In genomic region chr7:114931656-114932011, GRCh38 we compare ENCODE assay signal across 8 cellular contexts. TPM values are rescaled to one million over a fixed set of nuclear protein-coding genes. Genes with fewer than 3 reads are reported as not detected.
DNase-seq lines count a peak whose midpoint lies in the region; ATAC-seq, FAIRE-seq and TF ChIP-seq lines count a peak whose summit lies in the region.

No MANE protein-coding gene starts in this region.

- H3K27ac ChIP-seq in CD8-positive, alpha-beta memory T cell (ENCODE audit: low read depth, low read length): peak overlapping the region; percentile 27
- H3K27ac ChIP-seq in GM12878 (ENCODE audit: control insufficient read depth, insufficient read depth) (peak overlapping the region; percentile 92), WERI-Rb-1 (no peak overlapping the region), right cardiac atrium (ENCODE audit: low read length) (no peak overlapping the region)

- no peak for TF ChIP-seq RAD21 in GM12878 (IDR thresholded peaks at IDR 0.05; ENCODE audit: insufficient read depth, low read depth, low read length)

- no peak for TF ChIP-seq POLR2A in GM12878 (IDR thresholded peaks at IDR 0.05; ENCODE audit: low read depth, low read length)

- peaks cover 0 to 4% (median 4%) of the 10 kb centered on the region in 3 donors for H3K36me3 Mint-ChIP-seq in CD8-positive, alpha-beta memory T cell

- H4K20me1 ChIP-seq in GM12878 (ENCODE audit: control insufficient read depth, insufficient read depth): no peaks in the 10 kb centered on the region

- H3K9me3 ChIP-seq in CD8-positive, alpha-beta memory T cell (ENCODE audit: low read length): no peaks in the 10 kb centered on the region
- H3K9me3 ChIP-seq in GM12878 (replicated peaks; ENCODE audit: control insufficient read depth, insufficient read depth, low read length): no peaks in the 10 kb centered on the region
- no peaks in the 10 kb centered on the region for H3K9me3 ChIP-seq in WERI-Rb-1 (ENCODE audit: severe bottlenecking)
- no peaks in the 10 kb centered on the region for H3K9me3 ChIP-seq in right cardiac atrium (ENCODE audit: control insufficient read depth, low read length)

- peaks cover 7 to 40% (median 37%) of the 10 kb centered on the region in 3 donors for H3K4me1 Mint-ChIP-seq in CD8-positive, alpha-beta memory T cell

- POLR2A ChIA-PET in CD8-positive, alpha-beta memory T cell (lab: Charles Lee): interaction anchor here (1.3 to 2.0 kb wide), 2 partner anchors 9 to 10 kb away, joined by 4 to 5 read pairs; partner anchors contain the start of gene MDFIC
- POLR2A ChIA-PET in GM12878 (lab: Charles Lee): interaction anchor here (1.3 to 3.2 kb wide), 2 partner anchors 7 to 13 kb away, joined by 8 to 19 read pairs; no protein-coding TSS in a partner anchor

- BruUV-seq in GM12878 (replicated peaks; lab: Mats Ljungman, UMichigan): no TSS peak

- ATAC-seq in GM19467 (IDR thresholded peaks at IDR 0.05; ENCODE audit: unreplicated experiment) (peak; percentile 81), HG03439 (IDR thresholded peaks at IDR 0.05; ENCODE audit: unreplicated experiment) (peak; percentile 79), GM12878 (peak; percentile 76), right cardiac atrium (no peak)

- H3K4me3 Mint-ChIP-seq in CD8-positive, alpha-beta memory T cell: peak overlapping the region in 1 of 7 donors; percentile 81

- no peaks in the 10 kb centered on the region for H3K9me3 Mint-ChIP-seq in CD8-positive, alpha-beta memory T cell

- peak; percentile 10 to 54; a peak in 2 of 4 replicates for TF ChIP-seq EP300 in GM12878 (IDR thresholded peaks at IDR 0.05; ENCODE audit: borderline replicate concordance in 1 of 2, control insufficient read depth in 1 of 2, low read depth in 2 of 2, low read length in 2 of 2)

- CTCF ChIA-PET in CD8-positive, alpha-beta memory T cell (lab: Charles Lee): interaction anchor here (0.7 to 1.3 kb wide), 3 partner anchors 9 to 66 kb away, joined by 3 read pairs; no protein-coding TSS in a partner anchor
- CTCF ChIA-PET in GM12878 (lab: Yijun Ruan, JAX): interaction anchor here (1.3 to 3.0 kb wide), 4 partner anchors 7 to 66 kb away, joined by 3 to 26 read pairs (median 12); no protein-coding TSS in a partner anchor

- TF ChIP-seq CTCF in GM12878 (IDR thresholded peaks at IDR 0.05 in 2 of 3, conservative IDR thresholded peaks at IDR 0.05 in 1 of 3; ENCODE audit: control insufficient read depth in 2 of 3, extremely low read depth in 1 of 3, insufficient read depth in 1 of 3, low read depth in 3 of 3, low read length in 3 of 3) (peak in 1 of 3 experiments; percentile 14; a peak in 1 of 6 replicates), WERI-Rb-1 (IDR thresholded peaks at IDR 0.05; ENCODE audit: low read depth, low read length) (no peak)

- peaks cover 92% of the 10 kb centered on the region for H3K4me1 ChIP-seq in CD8-positive, alpha-beta memory T cell (ENCODE audit: insufficient read depth, low read length)
- H3K4me1 ChIP-seq in GM12878 (ENCODE audit: control insufficient read depth, insufficient read depth, low read length) (peaks cover 29% of the 10 kb centered on the region), right cardiac atrium (ENCODE audit: control insufficient read depth, insufficient read depth, low read length) (peaks cover 4% of the 10 kb centered on the region)

- in situ Hi-C loops in GM12878 (cut with MboI): no loop called here

- WGBS in GM12878 (ENCODE audit: insufficient coverage, insufficient replicate concordance, low lambda C conversion rate, missing lambda C conversion rate): under 1% methylated on average over 9 of the region's 9 CpGs
- 89% methylated on average over 9 of the region's 9 CpGs for WGBS in right cardiac atrium

- peak; percentile 90 for FAIRE-seq in GM12878 (lab: Jason Lieb, UNC)

- RAD21 ChIA-PET in GM12878 (lab: Charles Lee; ENCODE audit: unreplicated experiment): interaction anchor here (1.3 to 7.3 kb wide), 8 partner anchors 7 to 70 kb away, joined by 3 to 80 read pairs (median 6); no protein-coding TSS in a partner anchor

- H2AFZ ChIP-seq in GM12878 (ENCODE audit: control insufficient read depth, low read depth, low read length): no peak overlapping the region

- H3K79me2 ChIP-seq in GM12878 (ENCODE audit: control insufficient read depth, insufficient read depth, low read length): peaks cover 98% of the 10 kb centered on the region

- SMC1A ChIA-PET in GM12878 (lab: Charles Lee; ENCODE audit: uncharacterized antibody, unreplicated experiment): interaction anchor here (0.9 to 15.8 kb wide), 12 partner anchors 7 to 286 kb away, joined by 3 to 154 read pairs (median 5); partner anchors contain the start of gene MDFIC

- no peaks in the 10 kb centered on the region for H3K27me3 Mint-ChIP-seq in CD8-positive, alpha-beta memory T cell

- peak overlapping the region; percentile 33 for H3K9ac ChIP-seq in GM12878 (ENCODE audit: control insufficient read depth, insufficient read depth, low read length)

- peak overlapping the region in 3 of 8 donors; percentile 84 to 97 (median 93) for H3K27ac Mint-ChIP-seq in CD8-positive, alpha-beta memory T cell

- H3K4me3 ChIP-seq in CD8-positive, alpha-beta memory T cell (ENCODE audit: low read length): peak overlapping the region; percentile 47
- H3K4me3 ChIP-seq in GM12878: peak overlapping the region; percentile 62
- H3K4me3 ChIP-seq in WERI-Rb-1 (ENCODE audit: low read depth, low read length): no peak overlapping the region
- no peak overlapping the region for H3K4me3 ChIP-seq in right cardiac atrium (ENCODE audit: low read length)

- H3K4me2 ChIP-seq in GM12878 (ENCODE audit: control insufficient read depth, insufficient read depth): peak overlapping the region; percentile 92

- no peaks in the 10 kb centered on the region for H3K27me3 ChIP-seq in CD8-positive, alpha-beta memory T cell (ENCODE audit: insufficient read depth, low read length, poor library complexity, severe bottlenecking)
- H3K27me3 ChIP-seq in GM12878 (replicated peaks in 1 of 2; ENCODE audit: control insufficient read depth in 2 of 2, insufficient read depth in 2 of 2, low read length in 1 of 2): no peaks in the 10 kb centered on the region
- H3K27me3 ChIP-seq in WERI-Rb-1 (ENCODE audit: insufficient read depth, low read depth, severe bottlenecking): no peaks in the 10 kb centered on the region
- H3K27me3 ChIP-seq in right cardiac atrium (ENCODE audit: control insufficient read depth, insufficient read depth): no peaks in the 10 kb centered on the region

- no peaks in the 10 kb centered on the region for H3K36me3 ChIP-seq in CD8-positive, alpha-beta memory T cell (ENCODE audit: insufficient read depth, low read length)
- no peaks in the 10 kb centered on the region for H3K36me3 ChIP-seq in GM12878 (ENCODE audit: control insufficient read depth in 2 of 2, insufficient read depth in 2 of 2, low read length in 1 of 2)
- no peaks in the 10 kb centered on the region for H3K36me3 ChIP-seq in WERI-Rb-1

- DNase-seq in CD8-positive, alpha-beta memory T cell: peak in 2 of 5 donors; percentile 33 to 48
- DNase-seq in GM12878 (ENCODE audit: low read depth, low spot score) (no peak), WERI-Rb-1 (no peak), dedifferentiated amniotic fluid mesenchymal stem cell (ENCODE audit: extremely low spot score) (no peak), NCI-H2171 (lab: John Stamatoyannopoulos, UW) (no peak), right cardiac atrium (no peak)

- intact Hi-C loops in GM12878 (cut with micrococcal nuclease; ENCODE audit: unreplicated experiment) (no loop called here), right cardiac atrium (cut with DNase I) (no loop called here)

TF ChIP-seq in GM12878, 131 proteins besides CTCF, POLR2A, EP300 and RAD21 (continues in another document):
- TF ChIP-seq ZNF217 (IDR thresholded peaks at IDR 0.05) (peak; percentile 47; the same call in 1 of the 2 replicates), ASH2L (IDR thresholded peaks at IDR 0.05; ENCODE audit: borderline replicate concordance, low read depth) (0 out of 2 replicates have a peak, but pooled peaks have one; percentile 59), POLR2AphosphoS2 (IDR thresholded peaks at IDR 0.05; ENCODE audit: low read depth, low read length) (no peak), RUNX3 (IDR thresholded peaks at IDR 0.05; ENCODE audit: low read length) (peak; percentile 93), JUNB (IDR thresholded peaks at IDR 0.05) (no peak), NR2C2 (IDR thresholded peaks at IDR 0.05; ENCODE audit: borderline replicate concordance, control insufficient read depth, insufficient read length, low read depth) (no peak), BHLHE40 (IDR thresholded peaks at IDR 0.05; ENCODE audit: borderline replicate concordance in 1 of 2, low read depth in 2 of 2, low read length in 1 of 2) (peak; percentile 84 to 86), TCF12 (IDR thresholded peaks at IDR 0.05; ENCODE audit: low read depth, low read length) (peak; percentile 73; the same call in 1 of the 2 replicates), TBL1XR1 (IDR thresholded peaks at IDR 0.05; ENCODE audit: low read depth, low read length) (no peak), FOS (IDR thresholded peaks at IDR 0.05; ENCODE audit: borderline replicate concordance, extremely low read depth, insufficient read length) (no peak), SREBF1 (IDR thresholded peaks at IDR 0.05; ENCODE audit: low read length) (no peak), TARDBP (IDR thresholded peaks at IDR 0.05; ENCODE audit: borderline replicate concordance) (no peak), SMARCA5 (IDR thresholded peaks at IDR 0.05) (no peak), ZNF384 (IDR thresholded peaks at IDR 0.05; ENCODE audit: borderline replicate concordance, low read depth, low read length) (no peak)

RNA-seq across cellular contexts. Expression of gene MDFIC, which starts 9.7 kb away (rescaled TPM):
- total RNA-seq in CD8-positive, alpha-beta memory T cell: 100 to 1,000 TPM; 131 to 135 TPM
- 125 TPM for polyA plus RNA-seq in CD8-positive, alpha-beta memory T cell
- total RNA-seq in GM12878 (2013; cell fraction: nucleolus; rRNA removed): 50.7 and 52.3 TPM in 2 replicates
- 49.3 and 57.8 TPM in 2 replicates for total RNA-seq in GM12878 (2014; rRNA removed)
- total RNA-seq in GM12878 (2014; rRNA removed; fragmentation: Illumina TruSeq; extraction: Trizol): 54.7 and 58.4 TPM in 2 replicates
- total RNA-seq in GM12878 (2021): 39.0 and 50.5 TPM in 2 replicates
- polyA plus RNA-seq in GM12878 (2011; ENCODE audit: low read depth): 17.2 TPM
- polyA plus RNA-seq in GM12878 (2011; rRNA removed): 50.9 and 68.6 TPM in 2 replicates
- polyA plus RNA-seq in GM12878 (2011; cell fraction: cytosol; rRNA removed): 25.8 and 32.4 TPM in 2 replicates
- polyA plus RNA-seq in GM12878 (2011; cell fraction: nucleus; rRNA removed): 19.3 TPM in 2 replicates
- 36.3 and 36.8 TPM in 2 replicates for polyA plus RNA-seq in GM12878 (2012)
- polyA plus RNA-seq in GM12878 (2014; fragmentation: Illumina TruSeq; extraction: Trizol): 42.6 and 53.0 TPM in 2 replicates
- 10 to 100 TPM; 11.5 to 16.1 TPM for polyA plus RNA-seq in GM12878 (2014; fragmentation: Nextera tagmentation; extraction: Ambion mirVana)
- polyA plus RNA-seq in GM12878 (2014; rRNA removed): 37.5 and 38.7 TPM in 2 replicates
- 10 to 100 TPM in 1 of 2 experiments, 1 to 10 TPM in 1; 7.3 to 35.3 TPM for polyA plus RNA-seq in GM12878 (2016; fragmentation: Nextera tagmentation; extraction: Ambion mirVana)
- polyA minus RNA-seq in GM12878 (2011; rRNA and poly(A)+ RNA removed): 45.8 and 82.7 TPM in 2 replicates
- polyA minus RNA-seq in GM12878 (2011; cell fraction: cytosol; rRNA and poly(A)+ RNA removed): 27.0 and 34.0 TPM in 2 replicates
- polyA minus RNA-seq in GM12878 (2011; cell fraction: nucleus; rRNA and poly(A)+ RNA removed): 20.1 and 42.3 TPM in 2 replicates
- total RNA-seq in right cardiac atrium: 10 to 100 TPM; 18.6 to 23.8 (median 22.2) TPM
- polyA plus RNA-seq in right cardiac atrium: 9.2 TPM

Comparison
In these comparisons a context has a peak if more than half of its experiments do, and no peak if none do; other contexts are left out.
1. H3K27ac ChIP-seq: peak in CD8-positive, alpha-beta memory T cell (single experiment) and GM12878 (single experiment); none in WERI-Rb-1 (single experiment) and right cardiac atrium (single experiment).
2. H3K4me3 ChIP-seq: peak in CD8-positive, alpha-beta memory T cell (single experiment) and GM12878 (single experiment); none in WERI-Rb-1 (single experiment) and right cardiac atrium (single experiment).
3. ATAC-seq: peak in GM19467 (single experiment), HG03439 (single experiment) and GM12878 (single experiment); none in right cardiac atrium (0 of 2).